ENCODE assay signal across 25 cellular contexts in the genomic region with DNA sequence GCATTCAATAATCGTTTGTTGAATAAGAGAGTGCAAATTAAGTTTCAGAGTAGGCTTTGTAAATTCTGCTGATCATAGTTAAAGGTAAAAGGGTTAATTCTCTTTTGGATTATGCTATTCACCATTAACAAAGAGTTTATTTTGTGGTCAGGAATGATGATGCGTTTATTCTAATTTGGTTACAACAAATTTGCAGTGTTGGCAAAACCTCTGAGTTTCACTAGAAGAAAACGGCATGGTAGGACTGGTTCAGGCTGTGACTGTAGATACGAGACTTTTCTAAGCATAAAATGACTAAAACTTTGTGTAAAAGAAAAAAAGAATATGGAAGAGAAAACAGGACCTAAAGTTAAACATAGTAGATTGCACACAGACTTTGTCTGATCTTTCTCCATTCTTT.
A peak's percentile ranks its signal among the peaks of the same experiment; 100 is the strongest.
DNase-seq lines count a peak whose midpoint lies in the region; ATAC-seq and TF ChIP-seq lines count a peak whose summit lies in the region.
"Had no signal": no experiment of that assay in that cellular context is flagged by ENCODE, and none has a peak within 500 bp of the region (broad histone marks: within the 10 kb centered on the region; RNA-seq: fewer than 3 reads in every experiment).

No MANE protein-coding gene starts in this region.

- CTCF ChIA-PET in WTC11 (lab: Charles Lee), result no interaction called here

- no peaks in the 10 kb centered on the region for H3K36me3 ChIP-seq in MM.1S (replicated peaks; ENCODE audit: insufficient read depth, low read length)
- H3K36me3 ChIP-seq: BE2C, BLaER1 had no signal

- H3K27me3 ChIP-seq in MM.1S (replicated peaks; ENCODE audit: insufficient read depth, low read length), result no peaks in the 10 kb centered on the region
- H3K27me3 ChIP-seq: BE2C, BLaER1 had no signal

- H3K4me1 ChIP-seq in MM.1S (ENCODE audit: low read length), result peaks cover 27% of the 10 kb centered on the region
- H3K4me1 ChIP-seq: BE2C, BLaER1 had no signal

- no peak overlapping the region for H3K9ac ChIP-seq in MM.1S (ENCODE audit: low read length)
- H3K9ac ChIP-seq: BLaER1 had no signal

- H3K4me3 ChIP-seq in MM.1S (ENCODE audit: low read length), result no peak overlapping the region
- H3K4me3 ChIP-seq: BLaER1 had no signal

- H3K27ac ChIP-seq in MM.1S (ENCODE audit: low read length), result peak overlapping the region; percentile 51; the same call in 1 of the 2 replicates
- H3K27ac ChIP-seq: 22Rv1, BLaER1 had no signal

- H3K9me3 Mint-ChIP-seq in activated naive CD4-positive, alpha-beta T cell treated with anti-CD3 and anti-CD28 coated beads, Interleukin-2, amount 50 U/mL, for 24 hours, result peaks cover 6% of the 10 kb centered on the region
- H3K9me3 Mint-ChIP-seq in WTC11, result peaks cover 4% of the 10 kb centered on the region; the same call in 1 of the 2 replicates
- H3K9me3 Mint-ChIP-seq in nephron, result no peaks in the 10 kb centered on the region

- H3K4me1 Mint-ChIP-seq in activated naive CD4-positive, alpha-beta T cell treated with anti-CD3 and anti-CD28 coated beads, Interleukin-2, amount 50 U/mL, for 24 hours, result no peaks in the 10 kb centered on the region
- H3K4me1 Mint-ChIP-seq in WTC11 (peaks cover 9% of the 10 kb centered on the region), nephron (no peaks in the 10 kb centered on the region)
- H3K4me1 Mint-ChIP-seq: CD14-positive monocyte; CD4-positive, alpha-beta memory T cell; CD4-positive, CD25-positive, alpha-beta regulatory T cell; CD8-positive, alpha-beta memory T cell had no signal

- H3K79me2 ChIP-seq in MM.1S (ENCODE audit: low read length), result no peaks in the 10 kb centered on the region

- peaks cover 13% of the 10 kb centered on the region for H3K27me3 Mint-ChIP-seq in activated naive CD4-positive, alpha-beta T cell treated with anti-CD3 and anti-CD28 coated beads, Interleukin-2, amount 50 U/mL, for 24 hours
- H3K27me3 Mint-ChIP-seq in WTC11 (ENCODE audit: low read depth) (no peaks in the 10 kb centered on the region; the same call in 1 of the 2 replicates), nephron (ENCODE audit: low read depth) (no peaks in the 10 kb centered on the region)
- H3K27me3 Mint-ChIP-seq: CD4-positive, CD25-positive, alpha-beta regulatory T cell; CD8-positive, alpha-beta memory T cell had no signal

- ATAC-seq in WTC11, result no peak
- no peak for ATAC-seq in HG03159 (IDR thresholded peaks at IDR 0.05; ENCODE audit: unreplicated experiment)
- ATAC-seq in GM18870 (IDR thresholded peaks at IDR 0.05; ENCODE audit: unreplicated experiment), result no peak

- no peaks in the 10 kb centered on the region for H4K20me1 ChIP-seq in MM.1S (ENCODE audit: insufficient read depth, low read length)
- H4K20me1 ChIP-seq: BLaER1 had no signal

- H3K36me3 Mint-ChIP-seq in activated naive CD4-positive, alpha-beta T cell treated with anti-CD3 and anti-CD28 coated beads, Interleukin-2, amount 50 U/mL, for 24 hours, result no peaks in the 10 kb centered on the region
- peaks cover 2% of the 10 kb centered on the region; the same call in 1 of the 2 replicates for H3K36me3 Mint-ChIP-seq in WTC11
- H3K36me3 Mint-ChIP-seq in nephron (ENCODE audit: low read depth), result no peaks in the 10 kb centered on the region
- H3K36me3 Mint-ChIP-seq: CD14-positive monocyte; CD4-positive, alpha-beta memory T cell; CD4-positive, CD25-positive, alpha-beta regulatory T cell; CD8-positive, alpha-beta memory T cell had no signal

- no peaks in the 10 kb centered on the region for H3K9me2 ChIP-seq in MM.1S (replicated peaks; ENCODE audit: insufficient read depth, low read length)

- H3K4me3 Mint-ChIP-seq in activated naive CD4-positive, alpha-beta T cell treated with anti-CD3 and anti-CD28 coated beads, Interleukin-2, amount 50 U/mL, for 24 hours, result no peak overlapping the region
- H3K4me3 Mint-ChIP-seq in WTC11, result no peak overlapping the region
- H3K4me3 Mint-ChIP-seq in nephron, result no peak overlapping the region
- H3K4me3 Mint-ChIP-seq: CD14-positive monocyte; CD4-positive, alpha-beta memory T cell; CD4-positive, CD25-positive, alpha-beta regulatory T cell; CD8-positive, alpha-beta memory T cell had no signal

- peak overlapping the region; percentile 24 for H3K27ac Mint-ChIP-seq in activated naive CD4-positive, alpha-beta T cell treated with anti-CD3 and anti-CD28 coated beads, Interleukin-2, amount 50 U/mL, for 24 hours
- H3K27ac Mint-ChIP-seq in WTC11 (0 out of 2 replicates have a peak overlapping the region, but pooled peaks have one; percentile 38), nephron (peak overlapping the region; percentile 4 to 76 (median 17))
- H3K27ac Mint-ChIP-seq: CD14-positive monocyte; CD4-positive, alpha-beta memory T cell; CD4-positive, CD25-positive, alpha-beta regulatory T cell had no signal

- TF ChIP-seq CTCF in MM.1S (IDR thresholded peaks at IDR 0.05; ENCODE audit: low read length) (no peak), WTC11 (IDR thresholded peaks at IDR 0.05) (no peak), nephron (IDR thresholded peaks at IDR 0.05; ENCODE audit: unreplicated experiment in 3 of 3) (no peak)

- no peak for DNase-seq in activated naive CD4-positive, alpha-beta T cell (lab: John Stamatoyannopoulos, UW)
- DNase-seq in MM.1S (peak; percentile 70), WTC11 (ENCODE audit: low spot score) (no peak), mesenteric fat pad (ENCODE audit: low spot score) (no peak)
- DNase-seq: ACHN; BE2C; C1 segment of cervical spinal cord; CD4-positive, alpha-beta memory T cell; CD4-positive, CD25-positive, alpha-beta regulatory T cell; CD8-positive, alpha-beta memory T cell; COR-L47; DMS 273 treated with DMSO at 0.1 percent for 48 hours; DMS153; DMS53; DMS79; DND-41; EL; GF-D8 had no signal

- no peak overlapping the region for H2AFZ ChIP-seq in MM.1S (ENCODE audit: low read length)

- H3K9me3 ChIP-seq in MM.1S (replicated peaks; ENCODE audit: insufficient read depth, low read length), result no peaks in the 10 kb centered on the region
- H3K9me3 ChIP-seq: BE2C, BLaER1 had no signal

- POLR2A ChIA-PET in WTC11 (lab: Charles Lee), result no interaction called here

- H3F3A ChIP-seq in MM.1S (ENCODE audit: insufficient read depth, low read length), result peaks cover 18% of the 10 kb centered on the region

- H3K4me2 ChIP-seq in MM.1S (ENCODE audit: low read depth, low read length), result peak overlapping the region; percentile 17
- H3K4me2 ChIP-seq: BLaER1 had no signal

TF ChIP-seq in WTC11, 78 proteins besides CTCF, POLR2A, EP300 and RAD21 (continues in another document):
- no peak for TF ChIP-seq ZNF532 (CRISPR knock-in tag; IDR thresholded peaks at IDR 0.05; ENCODE audit: borderline replicate concordance)
- TF ChIP-seq, protein P1, sequence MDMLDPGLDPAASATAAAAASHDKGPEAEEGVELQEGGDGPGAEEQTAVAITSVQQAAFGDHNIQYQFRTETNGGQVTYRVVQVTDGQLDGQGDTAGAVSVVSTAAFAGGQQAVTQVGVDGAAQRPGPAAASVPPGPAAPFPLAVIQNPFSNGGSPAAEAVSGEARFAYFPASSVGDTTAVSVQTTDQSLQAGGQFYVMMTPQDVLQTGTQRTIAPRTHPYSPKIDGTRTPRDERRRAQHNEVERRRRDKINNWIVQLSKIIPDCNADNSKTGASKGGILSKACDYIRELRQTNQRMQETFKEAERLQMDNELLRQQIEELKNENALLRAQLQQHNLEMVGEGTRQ (CRISPR knock-in tag; IDR thresholded peaks at IDR 0.05), result no peak
- TF ChIP-seq ESRRA (CRISPR knock-in tag; IDR thresholded peaks at IDR 0.05; ENCODE audit: borderline replicate concordance), result no peak
- TF ChIP-seq NFYB (CRISPR knock-in tag; conservative IDR thresholded peaks at IDR 0.05; ENCODE audit: low read depth), result no peak
- no peak for TF ChIP-seq ZNF121 (CRISPR knock-in tag; IDR thresholded peaks at IDR 0.05)
- no peak for TF ChIP-seq ZNF232 (CRISPR knock-in tag; IDR thresholded peaks at IDR 0.05)
- TF ChIP-seq GTF2I (CRISPR knock-in tag; conservative IDR thresholded peaks at IDR 0.05), result no peak
- no peak for TF ChIP-seq CREB1 (CRISPR knock-in tag; IDR thresholded peaks at IDR 0.05)
- no peak for TF ChIP-seq ZBTB43 (CRISPR knock-in tag; IDR thresholded peaks at IDR 0.05)
- no peak for TF ChIP-seq JUN (CRISPR knock-in tag; IDR thresholded peaks at IDR 0.05)
